In genomic region chr1:245860681-245861552, GRCh38 we compare ENCODE assay signal across 13 cellular contexts.
DNase-seq lines count a peak whose midpoint lies in the region; ATAC-seq and TF ChIP-seq lines count a peak whose summit lies in the region.
"Had no signal": no experiment of that assay in that cellular context is flagged by ENCODE, and none has a peak within 500 bp of the region (broad histone marks: within the 10 kb centered on the region; RNA-seq: fewer than 3 reads in every experiment).

No MANE protein-coding gene starts in this region.

- no peaks in the 10 kb centered on the region for H3K27me3 ChIP-seq in right atrium auricular region
- H3K27me3 ChIP-seq: spleen, tibial artery had no signal

- CTCF ChIA-PET in WTC11 (lab: Charles Lee) = interaction anchor here (1.4 kb wide), 1 partner anchor 28 kb away, joined by 5 read pairs; no protein-coding TSS in a partner anchor
- CTCF ChIA-PET in HEK293T (lab: Yijun Ruan, JAX) = no interaction called here

- H3K36me3 ChIP-seq in right atrium auricular region = no peaks in the 10 kb centered on the region

- ATAC-seq in left ventricle myocardium superior = peak; percentile 47
- ATAC-seq in WTC11 = no peak
- ATAC-seq in HG03521 (IDR thresholded peaks at IDR 0.05; ENCODE audit: unreplicated experiment) = no peak
- no peak for ATAC-seq in HG03571 (IDR thresholded peaks at IDR 0.05; ENCODE audit: unreplicated experiment)
- ATAC-seq: mucosa of descending colon had no signal

- no peak overlapping the region for H3K27ac ChIP-seq in right atrium auricular region
- H3K27ac ChIP-seq: tibial artery had no signal

- POLR2A ChIA-PET in WTC11 (lab: Charles Lee) (no interaction called here), HEK293T (lab: Yijun Ruan, JAX) (no interaction called here)

- DNase-seq in left ventricle myocardium superior (no peak), right atrium auricular region (ENCODE audit: low spot score) (no peak), chondrocyte (ENCODE audit: low spot score) (no peak), myocyte (ENCODE audit: low read depth) (peak; percentile 36), WTC11 (ENCODE audit: low spot score) (no peak), HEK293T (ENCODE audit: extremely low spot score) (no peak)
- DNase-seq: DND-41, mucosa of descending colon, NCI-H2029, spleen, tibial artery had no signal

- H3K4me3 Mint-ChIP-seq in chondrocyte (ENCODE audit: unreplicated experiment) (no peak overlapping the region), WTC11 (no peak overlapping the region)

- H3K4me1 Mint-ChIP-seq in chondrocyte (ENCODE audit: low read depth) (peaks cover 64% of the 10 kb centered on the region), WTC11 (peaks cover 9% of the 10 kb centered on the region)

- peak overlapping the region; percentile 95 for H3K27ac Mint-ChIP-seq in chondrocyte (ENCODE audit: unreplicated experiment)
- H3K27ac Mint-ChIP-seq in WTC11 = no peak overlapping the region

- intact Hi-C loops in left ventricle myocardium superior (cut with micrococcal nuclease) = no loop called here

- H3K4me3 ChIP-seq in right atrium auricular region = no peak overlapping the region
- H3K4me3 ChIP-seq: mucosa of descending colon, spleen, tibial artery had no signal

- H3K4me1 ChIP-seq in right atrium auricular region = peaks cover 0 to 7% of the 10 kb centered on the region in 2 donors
- H3K4me1 ChIP-seq: tibial artery had no signal

- H3K9me3 ChIP-seq in right atrium auricular region = no peaks in the 10 kb centered on the region
- H3K9me3 ChIP-seq: mucosa of descending colon, spleen, tibial artery had no signal

- H3K36me3 Mint-ChIP-seq in chondrocyte (ENCODE audit: low read depth) (peaks cover 12% of the 10 kb centered on the region), WTC11 (no peaks in the 10 kb centered on the region)

- H3K27me3 Mint-ChIP-seq in chondrocyte (ENCODE audit: low read depth) = no peaks in the 10 kb centered on the region
- no peaks in the 10 kb centered on the region for H3K27me3 Mint-ChIP-seq in WTC11 (ENCODE audit: low read depth)

- TF ChIP-seq CTCF in right atrium auricular region (IDR thresholded peaks at IDR 0.05) (no peak), chondrocyte (IDR thresholded peaks at IDR 0.05) (peak; percentile 26), WTC11 (IDR thresholded peaks at IDR 0.05) (no peak)

- H3K9me3 Mint-ChIP-seq in chondrocyte (ENCODE audit: low read depth) (no peaks in the 10 kb centered on the region), WTC11 (no peaks in the 10 kb centered on the region)

TF ChIP-seq in WTC11, 78 proteins besides CTCF, POLR2A, EP300 and RAD21:
- TF ChIP-seq RELA (CRISPR knock-in tag; IDR thresholded peaks at IDR 0.05; ENCODE audit: borderline replicate concordance) = no peak
- no peak for TF ChIP-seq HMGXB4 (CRISPR knock-in tag; IDR thresholded peaks at IDR 0.05)
- no peak for TF ChIP-seq NR2C2 (CRISPR knock-in tag; IDR thresholded peaks at IDR 0.05)
- no peak for TF ChIP-seq JAZF1 (CRISPR knock-in tag; IDR thresholded peaks at IDR 0.05)

TF ChIP-seq in HEK293T, 16 proteins besides CTCF, POLR2A, EP300 and RAD21:
- TF ChIP-seq FOXK2 (IDR thresholded peaks at IDR 0.05) (no peak), SP1 (IDR thresholded peaks at IDR 0.05) (no peak), ARNT (IDR thresholded peaks at IDR 0.05) (no peak), CTBP1 (IDR thresholded peaks at IDR 0.05; ENCODE audit: borderline replicate concordance) (no peak)
